1 cellular context compared by ENCODE assay signal in genomic region chr10:74542077-74542476, GRCh38.
TF ChIP-seq lines count a peak whose summit lies in the region.

No MANE protein-coding gene starts in this region.

TF ChIP-seq in WTC11, 78 proteins besides CTCF, POLR2A, EP300 and RAD21 (continued from another document):
- TF ChIP-seq IRF1 (CRISPR knock-in tag; IDR thresholded peaks at IDR 0.05) (no peak), TP53 (CRISPR knock-in tag; IDR thresholded peaks at IDR 0.05) (no peak), GTF2I (CRISPR knock-in tag; conservative IDR thresholded peaks at IDR 0.05) (no peak), ZNF671 (CRISPR knock-in tag; IDR thresholded peaks at IDR 0.05) (no peak), ZNF317 (CRISPR knock-in tag; IDR thresholded peaks at IDR 0.05; ENCODE audit: borderline replicate concordance, low read depth) (no peak), ZNF263 (CRISPR knock-in tag; IDR thresholded peaks at IDR 0.05; ENCODE audit: low read depth) (no peak)
